2 cellular contexts compared by ENCODE assay signal in the genomic region with DNA sequence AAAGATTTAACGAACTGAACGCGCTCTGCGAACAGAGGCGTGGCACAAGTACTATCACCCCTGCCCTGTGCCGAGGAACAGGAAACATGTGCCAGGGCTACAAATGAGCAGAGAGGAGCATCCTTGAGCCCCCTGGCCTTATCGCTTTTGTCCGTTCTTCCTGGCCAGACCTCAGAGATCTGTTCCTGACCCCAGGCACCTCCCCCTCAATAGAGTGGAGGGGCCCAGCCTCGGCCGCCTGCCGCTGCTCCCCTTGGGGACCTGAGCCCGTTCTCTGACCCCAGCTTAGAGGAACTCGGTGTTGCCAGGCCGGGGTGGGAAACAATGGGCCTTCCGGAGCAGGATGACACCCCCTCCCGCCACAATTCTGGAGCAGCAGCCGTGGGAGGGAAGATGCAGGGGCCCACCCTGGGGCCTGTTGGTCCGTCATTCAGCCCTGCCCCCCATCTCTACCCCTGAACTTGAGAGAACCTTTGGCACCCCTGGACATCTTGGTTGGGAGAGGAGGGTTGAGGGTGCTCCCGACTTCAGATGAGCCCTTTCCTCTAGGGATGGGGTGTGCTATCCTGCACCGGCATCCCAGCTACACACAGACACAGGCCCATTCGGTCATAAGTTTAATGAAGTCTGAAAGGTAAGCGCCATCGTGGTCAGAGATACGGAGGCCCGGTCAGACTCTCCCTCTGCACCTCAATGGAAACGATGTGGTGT.
A peak's percentile ranks its signal among the peaks of the same experiment; 100 is the strongest.
TF ChIP-seq lines count a peak whose summit lies in the region.

No MANE protein-coding gene starts in this region.

TF ChIP-seq in endothelial cell of umbilical vein, 7 proteins besides CTCF, POLR2A, EP300 and RAD21:
- TF ChIP-seq, protein P1, sequence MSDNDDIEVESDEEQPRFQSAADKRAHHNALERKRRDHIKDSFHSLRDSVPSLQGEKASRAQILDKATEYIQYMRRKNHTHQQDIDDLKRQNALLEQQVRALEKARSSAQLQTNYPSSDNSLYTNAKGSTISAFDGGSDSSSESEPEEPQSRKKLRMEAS (IDR thresholded peaks at IDR 0.05; ENCODE audit: insufficient read depth, insufficient read length), result peak; percentile 35
- no peak for TF ChIP-seq JUN (IDR thresholded peaks at IDR 0.05; ENCODE audit: borderline replicate concordance, insufficient read depth, insufficient read length, low read depth)
- no peak for TF ChIP-seq EZH2 (IDR thresholded peaks at IDR 0.05; ENCODE audit: borderline replicate concordance, low read depth, low read length, severe bottlenecking)
- TF ChIP-seq MYC (IDR thresholded peaks at IDR 0.05; ENCODE audit: low read depth, low read length), result peak; percentile 19
- TF ChIP-seq GATA2 (IDR thresholded peaks at IDR 0.05; ENCODE audit: insufficient read depth, insufficient read length, low read depth, low read length), result peak; percentile 33
- TF ChIP-seq FOS (IDR thresholded peaks at IDR 0.05; ENCODE audit: borderline replicate concordance, insufficient read depth, low read length), result no peak
- TF ChIP-seq POLR2AphosphoS5 (IDR thresholded peaks at IDR 0.05; ENCODE audit: insufficient read depth, low read depth, low read length), result peak; percentile 41

TF ChIP-seq in neural cell, 6 proteins besides CTCF, POLR2A, EP300 and RAD21:
- TF ChIP-seq TAF1 (IDR thresholded peaks at IDR 0.05; ENCODE audit: low read depth) (no peak), MXI1 (conservative IDR thresholded peaks at IDR 0.05; ENCODE audit: poor library complexity, severe bottlenecking) (no peak), POLR2AphosphoS5 (IDR thresholded peaks at IDR 0.05) (no peak), SMC3 (conservative IDR thresholded peaks at IDR 0.05; ENCODE audit: poor library complexity) (no peak), EZH2 (IDR thresholded peaks at IDR 0.05; ENCODE audit: borderline replicate concordance, insufficient read depth, low read length, poor library complexity, severe bottlenecking) (no peak)
- TF ChIP-seq, protein P2, sequence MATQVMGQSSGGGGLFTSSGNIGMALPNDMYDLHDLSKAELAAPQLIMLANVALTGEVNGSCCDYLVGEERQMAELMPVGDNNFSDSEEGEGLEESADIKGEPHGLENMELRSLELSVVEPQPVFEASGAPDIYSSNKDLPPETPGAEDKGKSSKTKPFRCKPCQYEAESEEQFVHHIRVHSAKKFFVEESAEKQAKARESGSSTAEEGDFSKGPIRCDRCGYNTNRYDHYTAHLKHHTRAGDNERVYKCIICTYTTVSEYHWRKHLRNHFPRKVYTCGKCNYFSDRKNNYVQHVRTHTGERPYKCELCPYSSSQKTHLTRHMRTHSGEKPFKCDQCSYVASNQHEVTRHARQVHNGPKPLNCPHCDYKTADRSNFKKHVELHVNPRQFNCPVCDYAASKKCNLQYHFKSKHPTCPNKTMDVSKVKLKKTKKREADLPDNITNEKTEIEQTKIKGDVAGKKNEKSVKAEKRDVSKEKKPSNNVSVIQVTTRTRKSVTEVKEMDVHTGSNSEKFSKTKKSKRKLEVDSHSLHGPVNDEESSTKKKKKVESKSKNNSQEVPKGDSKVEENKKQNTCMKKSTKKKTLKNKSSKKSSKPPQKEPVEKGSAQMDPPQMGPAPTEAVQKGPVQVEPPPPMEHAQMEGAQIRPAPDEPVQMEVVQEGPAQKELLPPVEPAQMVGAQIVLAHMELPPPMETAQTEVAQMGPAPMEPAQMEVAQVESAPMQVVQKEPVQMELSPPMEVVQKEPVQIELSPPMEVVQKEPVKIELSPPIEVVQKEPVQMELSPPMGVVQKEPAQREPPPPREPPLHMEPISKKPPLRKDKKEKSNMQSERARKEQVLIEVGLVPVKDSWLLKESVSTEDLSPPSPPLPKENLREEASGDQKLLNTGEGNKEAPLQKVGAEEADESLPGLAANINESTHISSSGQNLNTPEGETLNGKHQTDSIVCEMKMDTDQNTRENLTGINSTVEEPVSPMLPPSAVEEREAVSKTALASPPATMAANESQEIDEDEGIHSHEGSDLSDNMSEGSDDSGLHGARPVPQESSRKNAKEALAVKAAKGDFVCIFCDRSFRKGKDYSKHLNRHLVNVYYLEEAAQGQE (IDR thresholded peaks at IDR 0.05; ENCODE audit: borderline replicate concordance), result no peak
